34 cellular contexts compared by ENCODE assay signal in genomic region chrX:139902559-139902958, GRCh38.
"Had no signal": no experiment of that assay in that cellular context is flagged by ENCODE, and none has a peak within 500 bp of the region (broad histone marks: within the 10 kb centered on the region; RNA-seq: fewer than 3 reads in every experiment).

No MANE protein-coding gene starts in this region.

- DNase-seq: activated CD4-positive, alpha-beta memory T cell treated with anti-CD3 and anti-CD28 coated beads for 36 hours; activated CD4-positive, alpha-beta T cell treated with anti-CD3 and anti-CD28 coated beads for 36 hours; activated CD4-positive, alpha-beta T cell treated with anti-CD3 and anti-CD28 coated beads, Interleukin-2, amount 10 ng/mL, durations not matched to agents 24 days and 14 days; activated CD4-positive, CD25-positive, alpha-beta regulatory T cell; activated CD4-positive, CD25-positive, alpha-beta regulatory T cell treated with anti-CD3 and anti-CD28 coated beads, Interleukin-2, amount 50 U/mL, for 72 hours; activated CD8-positive, alpha-beta memory T cell treated with anti-CD3 and anti-CD28 coated beads, Interleukin-2, amount 10 ng/mL, durations not matched to agents 7 days and 5 days; activated CD8-positive, alpha-beta memory T cell treated with anti-CD3 and anti-CD28 coated beads, Interleukin-2, amount 50 U/mL, for 4 hours; activated CD8-positive, alpha-beta T cell treated with anti-CD3 and anti-CD28 coated beads, Interleukin-2, amount 10 ng/mL, durations not matched to agents 7 days and 5 days; activated effector memory CD4-positive, alpha-beta T cell treated with anti-CD3 and anti-CD28 coated beads, Interleukin-2, amount 50 U/mL, for 16 hours; activated naive CD4-positive, alpha-beta T cell treated with anti-CD3 and anti-CD28 coated beads for 36 hours; activated naive CD8-positive, alpha-beta T cell treated with anti-CD3 and anti-CD28 coated beads for 36 hours; activated naive CD8-positive, alpha-beta T cell treated with anti-CD3 and anti-CD28 coated beads, Interleukin-2, amount 50 U/mL, for 24 hours; activated T-cell treated with anti-CD3 and anti-CD28 coated beads, Interleukin-2, amount 50 U/mL, for 1 hour; activated T-cell treated with anti-CD3 and anti-CD28 coated beads, Interleukin-2, amount 50 U/mL, for 48 hours; adrenal gland; amygdala; central memory CD4-positive, alpha-beta T cell; cerebellar nuclear complex; colonic mucosa; effector CD8-positive, alpha-beta T cell; esophagus squamous epithelium; foreskin melanocyte; T-helper 2 cell had no signal

- H3K27ac Mint-ChIP-seq: activated CD4-positive, alpha-beta memory T cell treated with anti-CD3 and anti-CD28 coated beads for 36 hours; activated CD4-positive, alpha-beta T cell treated with anti-CD3 and anti-CD28 coated beads for 36 hours; activated CD4-positive, alpha-beta T cell treated with anti-CD3 and anti-CD28 coated beads, Interleukin-2, amount 10 ng/mL, durations not matched to agents 24 days and 14 days; activated CD8-positive, alpha-beta memory T cell treated with anti-CD3 and anti-CD28 coated beads, Interleukin-2, amount 10 ng/mL, durations not matched to agents 7 days and 5 days; activated CD8-positive, alpha-beta T cell treated with anti-CD3 and anti-CD28 coated beads, Interleukin-2, amount 10 ng/mL, durations not matched to agents 7 days and 5 days; activated naive CD4-positive, alpha-beta T cell treated with anti-CD3 and anti-CD28 coated beads for 36 hours; activated naive CD8-positive, alpha-beta T cell treated with anti-CD3 and anti-CD28 coated beads for 36 hours; activated naive CD8-positive, alpha-beta T cell treated with anti-CD3 and anti-CD28 coated beads, Interleukin-2, amount 50 U/mL, for 24 hours; activated T-helper 1 cell treated with anti-CD3 and anti-CD28 coated beads, Interleukin-12 subunit alpha, Interleukin-12 subunit beta, Interleukin-2, Interleukin-4 antibody, amounts not matched to agents 30 ng/mL and 10 ng/mL and 1 ng/mL, durations not matched to agents 14 hours and 24 hours and 36 hours; activated T-helper 2 cell treated with anti-CD3 and anti-CD28 coated beads, Interferon-gamma antibody, Interleukin-2, Interleukin-4, amounts not matched to agents 10 μg/mL and 5 μg/mL and 100 μg/mL, durations not matched to agents 14 hours and 24 hours and 36 hours; brain had no signal

- FAIRE-seq: endometrium, endothelial cell of umbilical vein had no signal

- H3K27me3 Mint-ChIP-seq: activated CD4-positive, alpha-beta memory T cell treated with anti-CD3 and anti-CD28 coated beads for 36 hours; activated CD4-positive, alpha-beta T cell treated with anti-CD3 and anti-CD28 coated beads for 36 hours; activated CD4-positive, alpha-beta T cell treated with anti-CD3 and anti-CD28 coated beads, Interleukin-2, amount 10 ng/mL, durations not matched to agents 24 days and 14 days; activated CD8-positive, alpha-beta memory T cell treated with anti-CD3 and anti-CD28 coated beads, Interleukin-2, amount 10 ng/mL, durations not matched to agents 7 days and 5 days; activated naive CD4-positive, alpha-beta T cell treated with anti-CD3 and anti-CD28 coated beads, Interleukin-2, amount 50 U/mL, for 24 hours; activated naive CD8-positive, alpha-beta T cell treated with anti-CD3 and anti-CD28 coated beads for 36 hours; activated naive CD8-positive, alpha-beta T cell treated with anti-CD3 and anti-CD28 coated beads, Interleukin-2, amount 50 U/mL, for 24 hours; brain had no signal

- H3K4me3 ChIP-seq: adrenal gland, ascending aorta, breast epithelium, cardiac muscle cell, colonic mucosa, esophagus squamous epithelium, gastroesophageal sphincter had no signal

- ATAC-seq: activated CD4-positive, alpha-beta T cell treated with anti-CD3 and anti-CD28 coated beads for 36 hours; activated CD8-positive, alpha-beta memory T cell treated with anti-CD3 and anti-CD28 coated beads, Interleukin-2, amount 10 ng/mL, durations not matched to agents 7 days and 5 days; activated CD8-positive, alpha-beta T cell treated with anti-CD3 and anti-CD28 coated beads, Interleukin-2, amount 10 ng/mL, durations not matched to agents 7 days and 5 days; activated naive CD8-positive, alpha-beta T cell treated with anti-CD3 and anti-CD28 coated beads, Interleukin-2, amount 50 U/mL, for 24 hours; gastroesophageal sphincter had no signal

- H3K27ac ChIP-seq: adrenal gland, ascending aorta, breast epithelium, cardiac muscle cell, colonic mucosa, epithelial cell of prostate, esophagus squamous epithelium, gastroesophageal sphincter had no signal

- H3K27me3 ChIP-seq: adrenal gland, ascending aorta, cardiac muscle cell, colonic mucosa, esophagus squamous epithelium, gastroesophageal sphincter had no signal

- H3K4me1 ChIP-seq: adrenal gland, ascending aorta, breast epithelium, colonic mucosa, esophagus squamous epithelium, gastroesophageal sphincter had no signal

- H3K4me3 Mint-ChIP-seq: activated CD4-positive, alpha-beta memory T cell treated with anti-CD3 and anti-CD28 coated beads for 36 hours; activated CD4-positive, alpha-beta T cell treated with anti-CD3 and anti-CD28 coated beads for 36 hours; activated CD4-positive, alpha-beta T cell treated with anti-CD3 and anti-CD28 coated beads, Interleukin-2, amount 10 ng/mL, durations not matched to agents 24 days and 14 days; activated CD8-positive, alpha-beta memory T cell treated with anti-CD3 and anti-CD28 coated beads, Interleukin-2, amount 10 ng/mL, durations not matched to agents 7 days and 5 days; activated CD8-positive, alpha-beta T cell treated with anti-CD3 and anti-CD28 coated beads, Interleukin-2, amount 10 ng/mL, durations not matched to agents 7 days and 5 days; activated naive CD4-positive, alpha-beta T cell treated with anti-CD3 and anti-CD28 coated beads for 36 hours; activated naive CD4-positive, alpha-beta T cell treated with anti-CD3 and anti-CD28 coated beads, Interleukin-2, amount 50 U/mL, for 24 hours; activated naive CD8-positive, alpha-beta T cell treated with anti-CD3 and anti-CD28 coated beads for 36 hours; activated naive CD8-positive, alpha-beta T cell treated with anti-CD3 and anti-CD28 coated beads, Interleukin-2, amount 50 U/mL, for 24 hours; activated T-helper 1 cell treated with anti-CD3 and anti-CD28 coated beads, Interleukin-12 subunit alpha, Interleukin-12 subunit beta, Interleukin-2, Interleukin-4 antibody, amounts not matched to agents 30 ng/mL and 10 ng/mL and 1 ng/mL, durations not matched to agents 14 hours and 24 hours and 36 hours; brain had no signal

- H3K4me1 Mint-ChIP-seq: brain had no signal

- H3K9me3 Mint-ChIP-seq: activated CD4-positive, alpha-beta memory T cell treated with anti-CD3 and anti-CD28 coated beads for 36 hours; activated CD4-positive, alpha-beta T cell treated with anti-CD3 and anti-CD28 coated beads, Interleukin-2, amount 10 ng/mL, durations not matched to agents 24 days and 14 days; activated naive CD4-positive, alpha-beta T cell treated with anti-CD3 and anti-CD28 coated beads for 36 hours; activated naive CD4-positive, alpha-beta T cell treated with anti-CD3 and anti-CD28 coated beads, Interleukin-2, amount 50 U/mL, for 24 hours; activated naive CD8-positive, alpha-beta T cell treated with anti-CD3 and anti-CD28 coated beads for 36 hours; activated naive CD8-positive, alpha-beta T cell treated with anti-CD3 and anti-CD28 coated beads, Interleukin-2, amount 50 U/mL, for 24 hours; activated T-helper 1 cell treated with anti-CD3 and anti-CD28 coated beads, Interleukin-12 subunit alpha, Interleukin-12 subunit beta, Interleukin-2, Interleukin-4 antibody, amounts not matched to agents 30 ng/mL and 10 ng/mL and 1 ng/mL, durations not matched to agents 14 hours and 24 hours and 36 hours; activated T-helper 2 cell treated with anti-CD3 and anti-CD28 coated beads, Interferon-gamma antibody, Interleukin-2, Interleukin-4, amounts not matched to agents 10 μg/mL and 5 μg/mL and 100 μg/mL, durations not matched to agents 14 hours and 24 hours and 36 hours; brain had no signal

- H3K36me3 Mint-ChIP-seq: activated CD4-positive, alpha-beta memory T cell treated with anti-CD3 and anti-CD28 coated beads for 36 hours; activated CD8-positive, alpha-beta memory T cell treated with anti-CD3 and anti-CD28 coated beads, Interleukin-2, amount 10 ng/mL, durations not matched to agents 7 days and 5 days; brain had no signal

- H3K36me3 ChIP-seq: adrenal gland, ascending aorta, breast epithelium, cardiac muscle cell, colonic mucosa, esophagus squamous epithelium, gastroesophageal sphincter had no signal
